Comparison of ENCODE assay signal across 27 cellular contexts in genomic region chr15:32928876-32929275, GRCh38.
"Had no signal": no experiment of that assay in that cellular context is flagged by ENCODE, and none has a peak within 500 bp of the region (broad histone marks: within the 10 kb centered on the region; RNA-seq: fewer than 3 reads in every experiment).

No MANE protein-coding gene starts in this region.

- H3K4me2 ChIP-seq: neural progenitor cell had no signal

- FAIRE-seq: kidney had no signal

- H3K9ac ChIP-seq: neural progenitor cell had no signal

- ATAC-seq: left colon; left lung; lower lobe of right lung; natural killer cell; right cardiac atrium; sciatic nerve; stimulated activated naive B cell treated with anti-CD40 and anti-IgM and Interleukin-4, amounts not matched to agents 10 μg/mL and 1 μg/mL and 100 μg/mL, for 72 hours; stimulated activated naive CD8-positive, alpha-beta T cell treated with anti-CD3 and anti-CD28 coated beads, Interleukin-15, Interleukin-2, amounts not matched to agents 100 U/mL and 50 U/mL, for 24 hours had no signal

- H2AFZ ChIP-seq: neural progenitor cell had no signal

- H3K27me3 ChIP-seq: left lung, neural progenitor cell, ovary, stomach, testis, thyroid gland, transverse colon, uterus had no signal

- DNase-seq: hippocampal formation; immature natural killer cell; kidney; left colon; left lung; lower lobe of right lung; mammary epithelial cell; mesenchymal stem cell; naive B cell; natural killer cell; nephron progenitor cell; ovary; right cardiac atrium; stimulated activated CD4-positive, alpha-beta T cell treated with anti-CD3 and anti-CD28 coated beads, Interleukin-12 subunit alpha, Interleukin-12 subunit beta, amount 100 ng/mL, for 4 hours; stimulated activated CD4-positive, alpha-beta T cell treated with anti-CD3 and anti-CD28 coated beads, Interleukin-15, amount 100 ng/mL, for 24 hours; stimulated activated CD4-positive, alpha-beta T cell treated with anti-CD3 and anti-CD28 coated beads, Interleukin-2, amount 100 ng/mL, for 24 hours; stimulated activated CD4-positive, alpha-beta T cell treated with anti-CD3 and anti-CD28 coated beads, Interleukin-4, amount 100 ng/mL, for 1 hour; stimulated activated naive B cell treated with anti-CD40 and anti-IgM and Interleukin-4, amounts not matched to agents 10 μg/mL and 1 μg/mL and 100 μg/mL, for 72 hours; stimulated activated naive CD8-positive, alpha-beta T cell treated with anti-CD3 and anti-CD28 coated beads, Interleukin-15, Interleukin-2, amounts not matched to agents 100 U/mL and 50 U/mL, for 24 hours; stomach; testis; thyroid gland; transverse colon; uterus had no signal

- H3K27ac ChIP-seq: left lung, lower lobe of right lung, neural progenitor cell, ovary, skin epidermis, stomach, testis, thyroid gland, transverse colon, uterus had no signal

- H3K4me3 ChIP-seq: left lung, lower lobe of right lung, neural progenitor cell, ovary, skin epidermis, stomach, testis, thyroid gland, transverse colon, uterus had no signal

- H3K4me1 ChIP-seq: left lung, lower lobe of right lung, stomach, testis, thyroid gland, transverse colon, uterus had no signal

- H3K9me3 ChIP-seq: left lung, lower lobe of right lung, ovary, stomach, testis, thyroid gland, transverse colon, uterus had no signal

- H3K36me3 ChIP-seq: lower lobe of right lung, ovary, thyroid gland, uterus had no signal
